Comparison of ENCODE assay signal across 21 cellular contexts in the genomic region with DNA sequence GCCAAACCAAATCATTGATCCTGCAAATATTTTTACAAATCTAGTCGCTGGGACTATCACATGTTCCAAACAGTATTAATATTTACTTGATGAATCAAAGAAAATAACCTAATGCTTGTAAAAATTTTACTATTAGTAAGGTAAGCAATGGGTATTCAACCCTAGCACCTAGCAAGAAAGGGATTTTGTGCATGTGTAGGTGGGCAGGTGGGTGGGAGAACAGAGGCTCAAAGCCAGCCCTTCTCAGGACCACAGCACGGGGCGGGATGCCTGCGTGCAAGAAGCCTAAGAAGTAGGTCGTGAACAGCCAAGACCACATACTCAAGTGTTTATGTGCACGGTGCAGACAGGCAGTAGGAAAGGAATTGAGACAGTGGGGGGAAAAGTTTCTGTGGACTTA. TPM values are rescaled to one million over a fixed set of nuclear protein-coding genes. Genes with fewer than 3 reads are reported as not detected.
DNase-seq lines count a peak whose midpoint lies in the region; ATAC-seq and TF ChIP-seq lines count a peak whose summit lies in the region.
"Had no signal": no experiment of that assay in that cellular context is flagged by ENCODE, and none has a peak within 500 bp of the region (broad histone marks: within the 10 kb centered on the region; RNA-seq: fewer than 3 reads in every experiment).

No MANE protein-coding gene starts in this region.

- POLR2A ChIA-PET in PC-3 (lab: Charles Lee; ENCODE audit: unreplicated experiment), result no interaction called here

- H2AFZ ChIP-seq in PC-3 (ENCODE audit: low read length), result no peak overlapping the region

- no peak overlapping the region for H3K9ac ChIP-seq in PC-3 (ENCODE audit: low read length)
- H3K9ac ChIP-seq: BLaER1 had no signal

- H3K27me3 Mint-ChIP-seq in endothelial cell (ENCODE audit: unreplicated experiment), result no peaks in the 10 kb centered on the region
- H3K27me3 Mint-ChIP-seq: CD4-positive, alpha-beta memory T cell; CD4-positive, CD25-positive, alpha-beta regulatory T cell; CD8-positive, alpha-beta memory T cell had no signal

- H3K36me3 ChIP-seq in PC-3 (ENCODE audit: low read depth, low read length), result no peaks in the 10 kb centered on the region
- H3K36me3 ChIP-seq in WERI-Rb-1, result no peaks in the 10 kb centered on the region
- H3K36me3 ChIP-seq: BE2C, BLaER1 had no signal

- CTCF ChIA-PET in PC-3 (lab: Charles Lee), result no interaction called here

- DNase-seq in PC-3, result no peak
- DNase-seq in WERI-Rb-1, result no peak
- DNase-seq in endothelial cell (ENCODE audit: low spot score), result no peak
- no peak for DNase-seq in left colon
- no peak for DNase-seq in GM19238 (ENCODE audit: insufficient read length, low spot score)
- DNase-seq: 8988T; ACHN; BE2C; C1 segment of cervical spinal cord; CD4-positive, alpha-beta memory T cell; CD4-positive, CD25-positive, alpha-beta regulatory T cell; CD8-positive, alpha-beta memory T cell; COR-L47; DMS 273 treated with DMSO at 0.1 percent for 48 hours; DMS153; DMS53; DMS79 treated with DMSO at 0.1 percent for 48 hours; GF-D8 had no signal

- H3K9me3 Mint-ChIP-seq in endothelial cell (ENCODE audit: unreplicated experiment), result no peaks in the 10 kb centered on the region
- H3K9me3 Mint-ChIP-seq: CD4-positive, alpha-beta memory T cell; CD4-positive, CD25-positive, alpha-beta regulatory T cell; CD8-positive, alpha-beta memory T cell had no signal

- intact Hi-C loops in PC-3 (cut with micrococcal nuclease) (no loop called here), left colon (cut with DNase I, micrococcal nuclease) (no loop called here)

- TF ChIP-seq CTCF in PC-3 (conservative IDR thresholded peaks at IDR 0.05; ENCODE audit: low read depth, low read length) (no peak), WERI-Rb-1 (IDR thresholded peaks at IDR 0.05; ENCODE audit: low read depth, low read length) (no peak), endothelial cell (IDR thresholded peaks at IDR 0.05; ENCODE audit: unreplicated experiment) (no peak)

- H3K27me3 ChIP-seq in PC-3 (ENCODE audit: low read length), result no peaks in the 10 kb centered on the region
- H3K27me3 ChIP-seq in WERI-Rb-1 (ENCODE audit: insufficient read depth, low read depth, severe bottlenecking), result no peaks in the 10 kb centered on the region
- H3K27me3 ChIP-seq: BE2C, BLaER1 had no signal

- H3K27ac ChIP-seq in PC-3 (ENCODE audit: low read length) (no peak overlapping the region), WERI-Rb-1 (peak overlapping the region; percentile 51)
- H3K27ac ChIP-seq: BLaER1 had no signal

- peak overlapping the region; percentile 49 for H3K4me3 Mint-ChIP-seq in endothelial cell (ENCODE audit: unreplicated experiment)
- H3K4me3 Mint-ChIP-seq: CD14-positive monocyte; CD4-positive, CD25-positive, alpha-beta regulatory T cell; CD8-positive, alpha-beta memory T cell had no signal

- H3K27ac Mint-ChIP-seq in endothelial cell (ENCODE audit: unreplicated experiment), result no peak overlapping the region
- H3K27ac Mint-ChIP-seq: CD14-positive monocyte; CD4-positive, CD25-positive, alpha-beta regulatory T cell had no signal

- H3K4me3 ChIP-seq in PC-3 (ENCODE audit: low read length), result no peak overlapping the region
- H3K4me3 ChIP-seq in WERI-Rb-1 (ENCODE audit: low read depth, low read length), result no peak overlapping the region
- H3K4me3 ChIP-seq: BLaER1 had no signal

- no peaks in the 10 kb centered on the region for H4K20me1 ChIP-seq in PC-3 (ENCODE audit: low read length)
- H4K20me1 ChIP-seq: BLaER1 had no signal

- H3K79me2 ChIP-seq in PC-3 (ENCODE audit: low read length), result no peaks in the 10 kb centered on the region

- H3K4me1 Mint-ChIP-seq in endothelial cell (ENCODE audit: unreplicated experiment), result peaks cover 67% of the 10 kb centered on the region
- H3K4me1 Mint-ChIP-seq: CD14-positive monocyte had no signal

- H3K9me3 ChIP-seq in PC-3 (ENCODE audit: low read length) (no peaks in the 10 kb centered on the region), WERI-Rb-1 (ENCODE audit: severe bottlenecking) (no peaks in the 10 kb centered on the region)
- H3K9me3 ChIP-seq: BE2C, BLaER1 had no signal

- BruUV-seq in PC-3 (replicated peaks; lab: Mats Ljungman, UMichigan), result no TSS peak

- no peaks in the 10 kb centered on the region for H3K9me2 ChIP-seq in PC-3 (replicated peaks; ENCODE audit: low read length)

- H3K36me3 Mint-ChIP-seq in endothelial cell (ENCODE audit: low read depth, unreplicated experiment), result peaks cover 28% of the 10 kb centered on the region
- H3K36me3 Mint-ChIP-seq: CD14-positive monocyte had no signal

- no peaks in the 10 kb centered on the region for H3F3A ChIP-seq in PC-3 (ENCODE audit: low read length, unreplicated experiment)

- H3K4me2 ChIP-seq in PC-3 (ENCODE audit: low read length), result no peak overlapping the region
- H3K4me2 ChIP-seq: BLaER1 had no signal

- no peaks in the 10 kb centered on the region for H3K4me1 ChIP-seq in PC-3 (ENCODE audit: insufficient read depth, low read length)
- H3K4me1 ChIP-seq: BE2C, BLaER1 had no signal

- ATAC-seq in PC-3 (peak; percentile 55), left colon (no peak)
- no peak for ATAC-seq in activated CD4-positive, CD25-positive, alpha-beta regulatory T cell treated with anti-CD3 and anti-CD28 coated beads, Interleukin-2, amount 50 U/mL, for 24 hours

RNA-seq across cellular contexts. Expression of a gene that starts 26.6 kb away (rescaled TPM):
- total RNA-seq in PC-3 (2014; rRNA removed) (31.7 and 36.5 TPM in 2 replicates), endothelial cell (ENCODE audit: unreplicated experiment) (339 TPM), left colon (10 to 100 TPM; 50.0 to 60.4 TPM)
